ENCODE assay signal across 1 cellular context in genomic region chr22:45091254-45091854, GRCh38.
TF ChIP-seq lines count a peak whose summit lies in the region.

No MANE protein-coding gene starts in this region.

TF ChIP-seq in GM23338, 12 proteins besides CTCF, POLR2A, EP300 and RAD21 (continued from another document):
- TF ChIP-seq, protein P1, sequence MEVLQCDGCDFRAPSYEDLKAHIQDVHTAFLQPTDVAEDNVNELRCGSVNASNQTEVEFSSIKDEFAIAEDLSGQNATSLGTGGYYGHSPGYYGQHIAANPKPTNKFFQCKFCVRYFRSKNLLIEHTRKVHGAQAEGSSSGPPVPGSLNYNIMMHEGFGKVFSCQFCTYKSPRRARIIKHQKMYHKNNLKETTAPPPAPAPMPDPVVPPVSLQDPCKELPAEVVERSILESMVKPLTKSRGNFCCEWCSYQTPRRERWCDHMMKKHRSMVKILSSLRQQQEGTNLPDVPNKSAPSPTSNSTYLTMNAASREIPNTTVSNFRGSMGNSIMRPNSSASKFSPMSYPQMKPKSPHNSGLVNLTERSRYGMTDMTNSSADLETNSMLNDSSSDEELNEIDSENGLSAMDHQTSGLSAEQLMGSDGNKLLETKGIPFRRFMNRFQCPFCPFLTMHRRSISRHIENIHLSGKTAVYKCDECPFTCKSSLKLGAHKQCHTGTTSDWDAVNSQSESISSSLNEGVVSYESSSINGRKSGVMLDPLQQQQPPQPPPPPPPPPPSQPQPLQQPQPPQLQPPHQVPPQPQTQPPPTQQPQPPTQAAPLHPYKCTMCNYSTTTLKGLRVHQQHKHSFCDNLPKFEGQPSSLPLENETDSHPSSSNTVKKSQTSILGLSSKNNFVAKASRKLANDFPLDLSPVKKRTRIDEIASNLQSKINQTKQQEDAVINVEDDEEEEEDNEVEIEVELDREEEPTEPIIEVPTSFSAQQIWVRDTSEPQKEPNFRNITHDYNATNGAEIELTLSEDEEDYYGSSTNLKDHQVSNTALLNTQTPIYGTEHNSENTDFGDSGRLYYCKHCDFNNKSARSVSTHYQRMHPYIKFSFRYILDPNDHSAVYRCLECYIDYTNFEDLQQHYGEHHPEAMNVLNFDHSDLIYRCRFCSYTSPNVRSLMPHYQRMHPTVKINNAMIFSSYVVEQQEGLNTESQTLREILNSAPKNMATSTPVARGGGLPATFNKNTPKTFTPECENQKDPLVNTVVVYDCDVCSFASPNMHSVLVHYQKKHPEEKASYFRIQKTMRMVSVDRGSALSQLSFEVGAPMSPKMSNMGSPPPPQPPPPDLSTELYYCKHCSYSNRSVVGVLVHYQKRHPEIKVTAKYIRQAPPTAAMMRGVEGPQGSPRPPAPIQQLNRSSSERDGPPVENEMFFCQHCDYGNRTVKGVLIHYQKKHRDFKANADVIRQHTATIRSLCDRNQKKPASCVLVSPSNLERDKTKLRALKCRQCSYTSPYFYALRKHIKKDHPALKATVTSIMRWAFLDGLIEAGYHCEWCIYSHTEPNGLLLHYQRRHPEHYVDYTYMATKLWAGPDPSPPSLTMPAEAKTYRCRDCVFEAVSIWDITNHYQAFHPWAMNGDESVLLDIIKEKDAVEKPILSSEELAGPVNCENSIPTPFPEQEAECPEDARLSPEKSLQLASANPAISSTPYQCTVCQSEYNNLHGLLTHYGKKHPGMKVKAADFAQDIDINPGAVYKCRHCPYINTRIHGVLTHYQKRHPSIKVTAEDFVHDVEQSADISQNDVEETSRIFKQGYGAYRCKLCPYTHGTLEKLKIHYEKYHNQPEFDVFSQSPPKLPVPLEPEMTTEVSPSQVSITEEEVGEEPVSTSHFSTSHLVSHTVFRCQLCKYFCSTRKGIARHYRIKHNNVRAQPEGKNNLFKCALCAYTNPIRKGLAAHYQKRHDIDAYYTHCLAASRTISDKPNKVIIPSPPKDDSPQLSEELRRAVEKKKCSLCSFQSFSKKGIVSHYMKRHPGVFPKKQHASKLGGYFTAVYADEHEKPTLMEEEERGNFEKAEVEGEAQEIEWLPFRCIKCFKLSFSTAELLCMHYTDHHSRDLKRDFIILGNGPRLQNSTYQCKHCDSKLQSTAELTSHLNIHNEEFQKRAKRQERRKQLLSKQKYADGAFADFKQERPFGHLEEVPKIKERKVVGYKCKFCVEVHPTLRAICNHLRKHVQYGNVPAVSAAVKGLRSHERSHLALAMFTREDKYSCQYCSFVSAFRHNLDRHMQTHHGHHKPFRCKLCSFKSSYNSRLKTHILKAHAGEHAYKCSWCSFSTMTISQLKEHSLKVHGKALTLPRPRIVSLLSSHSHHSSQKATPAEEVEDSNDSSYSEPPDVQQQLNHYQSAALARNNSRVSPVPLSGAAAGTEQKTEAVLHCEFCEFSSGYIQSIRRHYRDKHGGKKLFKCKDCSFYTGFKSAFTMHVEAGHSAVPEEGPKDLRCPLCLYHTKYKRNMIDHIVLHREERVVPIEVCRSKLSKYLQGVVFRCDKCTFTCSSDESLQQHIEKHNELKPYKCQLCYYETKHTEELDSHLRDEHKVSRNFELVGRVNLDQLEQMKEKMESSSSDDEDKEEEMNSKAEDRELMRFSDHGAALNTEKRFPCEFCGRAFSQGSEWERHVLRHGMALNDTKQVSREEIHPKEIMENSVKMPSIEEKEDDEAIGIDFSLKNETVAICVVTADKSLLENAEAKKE (CRISPR knock-in tag; IDR thresholded peaks at IDR 0.05) = no peak
- TF ChIP-seq POLR2AphosphoS5 (IDR thresholded peaks at IDR 0.05; ENCODE audit: low read depth) = no peak
- no peak for TF ChIP-seq EZH2phosphoT487 (IDR thresholded peaks at IDR 0.05; ENCODE audit: unreplicated experiment)
